Comparison of ENCODE assay signal across 1 cellular context in genomic region chr22:21698430-21699329, GRCh38.
TF ChIP-seq lines count a peak whose summit lies in the region.

No MANE protein-coding gene starts in this region.

TF ChIP-seq in GM23338, 12 proteins besides CTCF, POLR2A, EP300 and RAD21 (continued from another document):
- TF ChIP-seq, protein P1, sequence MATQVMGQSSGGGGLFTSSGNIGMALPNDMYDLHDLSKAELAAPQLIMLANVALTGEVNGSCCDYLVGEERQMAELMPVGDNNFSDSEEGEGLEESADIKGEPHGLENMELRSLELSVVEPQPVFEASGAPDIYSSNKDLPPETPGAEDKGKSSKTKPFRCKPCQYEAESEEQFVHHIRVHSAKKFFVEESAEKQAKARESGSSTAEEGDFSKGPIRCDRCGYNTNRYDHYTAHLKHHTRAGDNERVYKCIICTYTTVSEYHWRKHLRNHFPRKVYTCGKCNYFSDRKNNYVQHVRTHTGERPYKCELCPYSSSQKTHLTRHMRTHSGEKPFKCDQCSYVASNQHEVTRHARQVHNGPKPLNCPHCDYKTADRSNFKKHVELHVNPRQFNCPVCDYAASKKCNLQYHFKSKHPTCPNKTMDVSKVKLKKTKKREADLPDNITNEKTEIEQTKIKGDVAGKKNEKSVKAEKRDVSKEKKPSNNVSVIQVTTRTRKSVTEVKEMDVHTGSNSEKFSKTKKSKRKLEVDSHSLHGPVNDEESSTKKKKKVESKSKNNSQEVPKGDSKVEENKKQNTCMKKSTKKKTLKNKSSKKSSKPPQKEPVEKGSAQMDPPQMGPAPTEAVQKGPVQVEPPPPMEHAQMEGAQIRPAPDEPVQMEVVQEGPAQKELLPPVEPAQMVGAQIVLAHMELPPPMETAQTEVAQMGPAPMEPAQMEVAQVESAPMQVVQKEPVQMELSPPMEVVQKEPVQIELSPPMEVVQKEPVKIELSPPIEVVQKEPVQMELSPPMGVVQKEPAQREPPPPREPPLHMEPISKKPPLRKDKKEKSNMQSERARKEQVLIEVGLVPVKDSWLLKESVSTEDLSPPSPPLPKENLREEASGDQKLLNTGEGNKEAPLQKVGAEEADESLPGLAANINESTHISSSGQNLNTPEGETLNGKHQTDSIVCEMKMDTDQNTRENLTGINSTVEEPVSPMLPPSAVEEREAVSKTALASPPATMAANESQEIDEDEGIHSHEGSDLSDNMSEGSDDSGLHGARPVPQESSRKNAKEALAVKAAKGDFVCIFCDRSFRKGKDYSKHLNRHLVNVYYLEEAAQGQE (IDR thresholded peaks at IDR 0.05; ENCODE audit: unreplicated experiment): no peak
- TF ChIP-seq JUNB (IDR thresholded peaks at IDR 0.05; ENCODE audit: unreplicated experiment) (no peak), ETS1 (IDR thresholded peaks at IDR 0.05) (no peak)
